20 cellular contexts compared by ENCODE assay signal in genomic region chr13:74111399-74111798, GRCh38. TPM values are rescaled to one million over a fixed set of nuclear protein-coding genes. Genes with fewer than 3 reads are reported as not detected.
A peak's percentile ranks its signal among the peaks of the same experiment; 100 is the strongest.
DNase-seq lines count a peak whose midpoint lies in the region; ATAC-seq and TF ChIP-seq lines count a peak whose summit lies in the region.
"Had no signal": no experiment of that assay in that cellular context is flagged by ENCODE, and none has a peak within 500 bp of the region (broad histone marks: within the 10 kb centered on the region; RNA-seq: fewer than 3 reads in every experiment).

No MANE protein-coding gene starts in this region.

- H3K9me3 ChIP-seq in right lobe of liver: no peaks in the 10 kb centered on the region
- H3K9me3 ChIP-seq in T-helper 17 cell (ENCODE audit: control insufficient read depth, low read length, poor library complexity, severe bottlenecking): no peaks in the 10 kb centered on the region

- peaks cover 60% of the 10 kb centered on the region for H3K4me1 Mint-ChIP-seq in chondrocyte (ENCODE audit: low read depth)
- H3K4me1 Mint-ChIP-seq in T-helper 17 cell: peaks cover 43% of the 10 kb centered on the region

- H3K27me3 ChIP-seq in right lobe of liver (no peaks in the 10 kb centered on the region), H7 (ENCODE audit: control insufficient read depth, insufficient read depth, low read length) (no peaks in the 10 kb centered on the region)

- TF ChIP-seq POLR2A in right lobe of liver (IDR thresholded peaks at IDR 0.05): no peak

- ATAC-seq in GM19438 (IDR thresholded peaks at IDR 0.05; ENCODE audit: low read depth, unreplicated experiment) (peak; percentile 59), right lobe of liver (peak; percentile 66 to 79 (median 72)), T-helper 17 cell (no peak)

- TF ChIP-seq CTCF in chondrocyte (IDR thresholded peaks at IDR 0.05) (no peak), right lobe of liver (IDR thresholded peaks at IDR 0.05) (no peak)

- peak overlapping the region; percentile 51 for H3K27ac Mint-ChIP-seq in chondrocyte (ENCODE audit: unreplicated experiment)
- no peak overlapping the region for H3K27ac Mint-ChIP-seq in T-helper 17 cell
- H3K27ac Mint-ChIP-seq: H9 had no signal

- H3K4me3 ChIP-seq in right lobe of liver: peak overlapping the region in 1 of 3 donors; percentile 15
- H3K4me3 ChIP-seq in H7 (ENCODE audit: insufficient read depth, low read depth, low read length): no peak overlapping the region

- H3K36me3 ChIP-seq in right lobe of liver: no peaks in the 10 kb centered on the region
- no peaks in the 10 kb centered on the region for H3K36me3 ChIP-seq in H7 (replicated peaks; ENCODE audit: control insufficient read depth, insufficient read depth, low read length)

- H3K9me3 Mint-ChIP-seq in chondrocyte (ENCODE audit: low read depth): peaks cover 6% of the 10 kb centered on the region

- H3K4me3 Mint-ChIP-seq in chondrocyte (ENCODE audit: unreplicated experiment) (no peak overlapping the region), T-helper 17 cell (no peak overlapping the region)
- H3K4me3 Mint-ChIP-seq: H9 had no signal

- DNase-seq in chondrocyte (ENCODE audit: low spot score): no peak
- no peak for DNase-seq in right lobe of liver
- DNase-seq in head of caudate nucleus: no peak
- DNase-seq in H7: no peak
- no peak for DNase-seq in HuH-7 (ENCODE audit: low spot score)
- DNase-seq in T-helper 17 cell: no peak
- DNase-seq: ACHN; DND-41; H9; KG1; MV-4-11; NCI-H1694 treated with DMSO at 0.1 percent for 48 hours; NCI-H2107; NCI-H510A; NCI-H748 treated with DMSO at 0.1 percent for 48 hours; NK-92 treated with Interleukin-12 subunit alpha and Interleukin-12 subunit beta, amount 100 ng/mL, for 24 hours; Right ventricle myocardium superior had no signal

- intact Hi-C loops in right lobe of liver (cut with DNase I) (no loop called here), head of caudate nucleus (cut with DNase I) (no loop called here)

- H3K27ac ChIP-seq in right lobe of liver: peak overlapping the region; percentile 15 to 73 (median 60)
- H3K27ac ChIP-seq: C4-2B had no signal

- H3K27me3 Mint-ChIP-seq in chondrocyte (ENCODE audit: low read depth) (no peaks in the 10 kb centered on the region), T-helper 17 cell (no peaks in the 10 kb centered on the region)

- H3K36me3 Mint-ChIP-seq in chondrocyte (ENCODE audit: low read depth) (peaks cover 3% of the 10 kb centered on the region), T-helper 17 cell (ENCODE audit: low read depth) (peaks cover 6% of the 10 kb centered on the region)

- H3K4me1 ChIP-seq in right lobe of liver: peaks cover 0 to 56% (median 12%) of the 10 kb centered on the region in 4 donors

RNA-seq across cellular contexts. Expression of gene KLF12, which starts 22.8 kb away (rescaled TPM):
- total RNA-seq in chondrocyte (25.2 to 29.0 TPM (median 28.4 TPM) in 3 replicates), right lobe of liver (10 to 100 TPM in 3 of 6 experiments, 1 to 10 TPM in 3; 6.0 to 20.7 (median 10.4) TPM), T-helper 17 cell (10 to 100 TPM; 88.9 to 97.6 TPM)
- total RNA-seq in H7 (2014; rRNA removed; shearing (Covaris generic)): 5.0 and 6.1 TPM in 2 replicates
- total RNA-seq: G401 had no signal
